In the genomic region with DNA sequence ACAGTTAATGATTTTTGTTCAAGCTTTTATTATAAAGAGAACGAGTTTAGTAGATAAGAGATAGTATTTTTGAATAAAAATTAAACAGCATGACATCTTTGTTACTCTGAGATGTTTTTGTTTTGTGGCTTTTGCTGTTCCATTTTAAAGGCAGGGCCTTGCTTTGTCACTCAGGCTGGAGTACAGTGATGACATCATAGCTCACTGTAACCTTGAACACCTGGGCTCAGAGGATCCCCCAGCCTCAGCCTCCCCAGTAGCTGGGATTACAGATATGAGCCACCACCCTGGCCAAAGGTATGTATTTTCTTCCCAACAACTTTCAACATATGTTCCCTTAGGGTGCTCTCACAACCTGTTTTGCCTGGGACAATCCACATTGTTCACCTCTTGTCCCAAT, we compare ENCODE assay signal across 25 cellular contexts.
"Had no signal": no experiment of that assay in that cellular context is flagged by ENCODE, and none has a peak within 500 bp of the region (broad histone marks: within the 10 kb centered on the region; RNA-seq: fewer than 3 reads in every experiment).

No MANE protein-coding gene starts in this region.

- H3K9me3 Mint-ChIP-seq: stimulated activated naive CD8-positive, alpha-beta T cell treated with anti-CD3 and anti-CD28 coated beads, Interleukin-15, amount 100 ng/mL, for 72 hours had no signal

- H3K4me3 Mint-ChIP-seq: natural killer cell; stimulated activated naive CD8-positive, alpha-beta T cell treated with anti-CD3 and anti-CD28 coated beads, Interleukin-15, amount 100 ng/mL, for 72 hours had no signal

- H3K4me1 ChIP-seq: esophagus squamous epithelium, heart right ventricle, lower lobe of right lung, parathyroid adenoma, suprapubic skin had no signal

- H3K36me3 ChIP-seq: esophagus squamous epithelium, heart right ventricle, lower lobe of right lung, suprapubic skin had no signal

- DNase-seq: dermis blood vessel endothelial cell; effector memory CD4-positive, alpha-beta T cell; erythroblast; esophagus squamous epithelium; foreskin melanocyte; glutamatergic neuron; heart right ventricle; hippocampal formation; left ventricle myocardium superior; lower lobe of right lung; natural killer cell; stimulated activated CD4-positive, alpha-beta T cell treated with anti-CD3 and anti-CD28 coated beads, Interleukin-12 subunit alpha, Interleukin-12 subunit beta, amount 100 ng/mL, for 4 hours; stimulated activated CD4-positive, alpha-beta T cell treated with anti-CD3 and anti-CD28 coated beads, Interleukin-1b, Interleukin-23, amount 100 ng/mL, for 48 hours; stimulated activated CD4-positive, alpha-beta T cell treated with anti-CD3 and anti-CD28 coated beads, Interleukin-4, amount 100 ng/mL, for 1 hour; stimulated activated CD8-positive, alpha-beta memory T cell treated with anti-CD3 and anti-CD28 coated beads, Interleukin-4, amount 100 ng/mL, for 48 hours; stimulated activated naive CD4-positive, alpha-beta T cell; stimulated activated naive CD8-positive, alpha-beta T cell treated with anti-CD3 and anti-CD28 coated beads, Interleukin-15, amount 100 ng/mL, for 72 hours; trophoblast cell had no signal

- H3K4me1 Mint-ChIP-seq: natural killer cell; stimulated activated naive CD8-positive, alpha-beta T cell treated with anti-CD3 and anti-CD28 coated beads, Interleukin-15, amount 100 ng/mL, for 72 hours had no signal

- H2AFZ ChIP-seq: parathyroid adenoma had no signal

- H3K27me3 ChIP-seq: esophagus squamous epithelium, heart right ventricle, suprapubic skin had no signal

- H3K4me3 ChIP-seq: coronary artery, esophagus squamous epithelium, heart right ventricle, lower lobe of right lung, smooth muscle cell, suprapubic skin had no signal

- H3K36me3 Mint-ChIP-seq: natural killer cell had no signal

- H3K9me3 ChIP-seq: heart right ventricle, lower lobe of right lung, suprapubic skin had no signal

- H3K27ac Mint-ChIP-seq: natural killer cell; stimulated activated naive CD8-positive, alpha-beta T cell treated with anti-CD3 and anti-CD28 coated beads, Interleukin-15, amount 100 ng/mL, for 72 hours had no signal

- H3K27ac ChIP-seq: coronary artery, esophagus squamous epithelium, heart right ventricle, lower lobe of right lung, parathyroid adenoma, suprapubic skin had no signal

- ATAC-seq: heart right ventricle; left ventricle myocardium superior; lower lobe of right lung; natural killer cell; sciatic nerve; stimulated activated naive CD8-positive, alpha-beta T cell treated with anti-CD3 and anti-CD28 coated beads, Interleukin-15, amount 100 ng/mL, for 72 hours had no signal

- H3K27me3 Mint-ChIP-seq: progenitor cell of endocrine pancreas; stimulated activated naive CD8-positive, alpha-beta T cell treated with anti-CD3 and anti-CD28 coated beads, Interleukin-15, amount 100 ng/mL, for 72 hours had no signal

- FAIRE-seq: endometrium had no signal

- H3K79me2 ChIP-seq: parathyroid adenoma had no signal

- H3K9ac ChIP-seq: parathyroid adenoma had no signal

- H3K4me2 ChIP-seq: smooth muscle cell had no signal
